9 cellular contexts compared by ENCODE assay signal in the genomic region with DNA sequence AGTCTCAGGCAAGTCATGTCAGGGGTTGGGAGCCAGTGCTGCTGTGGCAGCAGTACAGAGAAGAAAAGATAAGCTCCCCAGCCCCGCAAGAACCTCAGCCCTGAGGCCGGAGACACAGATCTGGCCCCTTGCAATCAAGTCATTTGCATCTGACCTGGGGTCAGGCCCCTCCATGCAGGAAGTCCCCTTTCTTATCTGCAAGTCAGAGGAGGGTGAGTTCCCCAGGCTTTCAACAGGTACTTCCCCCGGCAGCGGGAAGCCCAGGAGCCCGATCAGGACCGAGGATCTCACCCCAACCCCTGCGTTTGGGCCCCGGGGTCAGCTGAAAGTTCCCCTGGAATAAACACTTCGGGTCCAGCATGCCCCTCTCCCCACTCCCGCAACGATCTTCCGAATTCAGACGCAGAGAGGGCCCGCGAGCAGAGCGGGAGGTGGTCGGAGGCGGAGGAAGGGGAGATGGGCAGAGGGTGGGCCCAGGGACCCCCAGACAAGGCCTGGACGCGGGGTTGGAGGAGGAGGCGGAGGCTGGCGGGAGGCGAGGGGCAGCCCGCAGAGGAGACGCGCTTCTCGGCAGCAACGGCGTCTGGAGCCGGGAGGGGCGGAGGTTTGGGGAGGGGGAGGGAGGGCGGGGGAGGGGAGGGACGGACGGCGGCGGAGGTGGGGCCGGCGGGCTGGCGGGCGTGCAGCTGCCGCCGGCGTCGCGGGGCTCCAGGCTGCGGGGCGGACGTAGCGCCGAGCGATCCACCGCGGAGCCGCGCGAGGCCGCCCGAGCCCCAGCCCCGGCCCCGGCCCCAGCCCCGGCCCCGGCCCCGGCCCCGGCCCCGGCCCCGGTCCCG. TPM values are rescaled to one million over a fixed set of nuclear protein-coding genes. Genes with fewer than 3 reads are reported as not detected.
DNase-seq lines count a peak whose midpoint lies in the region; ATAC-seq and TF ChIP-seq lines count a peak whose summit lies in the region.
"Had no signal": no experiment of that assay in that cellular context is flagged by ENCODE, and none has a peak within 500 bp of the region (broad histone marks: within the 10 kb centered on the region; RNA-seq: fewer than 3 reads in every experiment).

Gene TSPAN18 (plus strand): TSS at position 685 of the 836 bp plus-strand sequence. CDS start 179,455 bp downstream, outside the sequence.

- H3K27ac Mint-ChIP-seq in effector memory CD8-positive, alpha-beta T cell, result peak within 1 kb of the TSS; percentile 75 to 96

- H3K4me1 ChIP-seq in tibial artery, result peaks cover 0 to 33% (median 23%) of the 10 kb centered on the region in 4 donors

- H3K27ac ChIP-seq in tibial artery, result peak within 1 kb of the TSS; percentile 59 to 64
- H3K27ac ChIP-seq: neutrophil had no signal

- TF ChIP-seq CTCF in tibial artery (IDR thresholded peaks at IDR 0.05), result no peak

- H3K36me3 ChIP-seq in tibial artery, result no peaks in the 10 kb centered on the region
- H3K36me3 ChIP-seq: neutrophil had no signal

- H3K36me3 Mint-ChIP-seq in effector memory CD8-positive, alpha-beta T cell (ENCODE audit: insufficient read depth), result peaks cover 7% of the 10 kb centered on the region

- peak within 1 kb of the TSS; percentile 61 to 73 for H3K4me3 ChIP-seq in tibial artery

- H3K27me3 Mint-ChIP-seq in effector memory CD8-positive, alpha-beta T cell, result peaks cover 23 to 35% of the 10 kb centered on the region in 2 donors

- peaks cover 0 to 2% of the 10 kb centered on the region in 2 donors for H3K27me3 ChIP-seq in tibial artery

- H3K9me3 ChIP-seq in tibial artery, result no peaks in the 10 kb centered on the region
- H3K9me3 ChIP-seq: neutrophil had no signal

- intact Hi-C loops in tibial artery (cut with DNase I; ENCODE audit: low total_unique reads), result loop anchor here (5.0 to 10.0 kb wide), 4 partner anchors 56 to 186 kb away; partner anchors contain the start of gene CD82

- no peaks in the 10 kb centered on the region for H3K9me3 Mint-ChIP-seq in effector memory CD8-positive, alpha-beta T cell

- peak; percentile 95 for ATAC-seq in HG03378 (IDR thresholded peaks at IDR 0.05; ENCODE audit: unreplicated experiment)
- peak; percentile 68 for ATAC-seq in effector memory CD8-positive, alpha-beta T cell (replicated peaks)

- DNase-seq in AG08396 (ENCODE audit: low spot score) (peak; percentile 53), GM19238 (ENCODE audit: insufficient read length, low spot score) (peak; percentile 77), mucosa of gallbladder (ENCODE audit: low spot score) (no peak), tibial artery (no peak), NCI-H2081 (lab: John Stamatoyannopoulos, UW) (no peak)
- peak; percentile 15 to 41 for DNase-seq in activated CD4-positive, alpha-beta T cell treated with anti-CD3 and anti-CD28 coated beads for 4 hours
- DNase-seq in effector memory CD8-positive, alpha-beta T cell, result peak; percentile 16 to 28 (median 22)

- peak within 1 kb of the TSS; percentile 79 to 87 for H3K4me3 Mint-ChIP-seq in effector memory CD8-positive, alpha-beta T cell

- H3K4me1 Mint-ChIP-seq in effector memory CD8-positive, alpha-beta T cell (ENCODE audit: low read depth in 2 of 2), result peaks cover 27 to 37% of the 10 kb centered on the region in 2 donors

RNA-seq across cellular contexts. Expression of gene TSPAN18, which starts in this region (rescaled TPM):
- total RNA-seq in mucosa of gallbladder, result 25.1 TPM

Comparison
In these comparisons a context has a peak if more than half of its experiments do, and no peak if none do; other contexts are left out.
1. DNase-seq: peak in AG08396 (single experiment), GM19238 (single experiment), activated CD4-positive, alpha-beta T cell treated with anti-CD3 and anti-CD28 coated beads for 4 hours (2 of 2) and effector memory CD8-positive, alpha-beta T cell (3 of 3); none in mucosa of gallbladder (single experiment), tibial artery (0 of 2) and NCI-H2081 (0 of 2).